Comparison of ENCODE assay signal across 9 cellular contexts in the genomic region with DNA sequence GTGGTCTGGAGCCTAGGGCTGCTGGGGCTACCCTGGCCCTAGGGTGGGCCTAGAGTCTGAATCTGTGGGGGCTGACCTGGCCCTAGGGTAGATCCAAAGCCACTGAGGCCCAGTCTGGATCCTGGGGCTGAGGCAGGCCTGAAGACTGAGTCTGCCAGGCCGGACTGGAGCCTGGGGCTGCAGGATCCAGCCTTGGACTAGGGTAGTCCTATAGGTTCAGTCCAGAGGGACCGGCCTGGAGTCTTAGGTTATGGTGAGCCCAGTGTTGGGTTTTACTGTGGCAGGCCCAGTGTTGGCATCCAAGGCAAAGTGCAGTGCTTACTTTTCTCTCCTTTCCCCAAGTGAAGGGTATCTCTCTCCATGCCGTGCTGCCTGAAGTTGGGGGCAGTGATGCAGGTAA.
"Had no signal": no experiment of that assay in that cellular context is flagged by ENCODE, and none has a peak within 500 bp of the region (broad histone marks: within the 10 kb centered on the region; RNA-seq: fewer than 3 reads in every experiment).

No MANE protein-coding gene starts in this region.

- H3K4me3 ChIP-seq: GM23248, HAP-1 had no signal

- H3K9ac ChIP-seq: GM23248 had no signal

- H3K36me3 ChIP-seq: HAP-1 had no signal

- H3K9me3 ChIP-seq: HAP-1 had no signal

- H3K4me1 ChIP-seq: HAP-1 had no signal

- H2AFZ ChIP-seq: GM23248 had no signal

- H3K27ac ChIP-seq: GM23248, HL-60 had no signal

- DNase-seq: GM23248, GOT3, H7, HFFc6, KBM-7 had no signal

- ATAC-seq: HCT116, HepG2 had no signal
